Comparison of ENCODE assay signal across 16 cellular contexts in genomic region chr4:147477439-147477838, GRCh38. TPM values are rescaled to one million over a fixed set of nuclear protein-coding genes. Genes with fewer than 3 reads are reported as not detected.
DNase-seq lines count a peak whose midpoint lies in the region; ATAC-seq and TF ChIP-seq lines count a peak whose summit lies in the region.
"Had no signal": no experiment of that assay in that cellular context is flagged by ENCODE, and none has a peak within 500 bp of the region (broad histone marks: within the 10 kb centered on the region; RNA-seq: fewer than 3 reads in every experiment).

No MANE protein-coding gene starts in this region.

- ATAC-seq in GM18502 (IDR thresholded peaks at IDR 0.05; ENCODE audit: poor library complexity, unreplicated experiment): peak; percentile 84
- ATAC-seq in GM21360 (IDR thresholded peaks at IDR 0.05; ENCODE audit: unreplicated experiment): peak; percentile 75
- ATAC-seq in HG02870 (IDR thresholded peaks at IDR 0.05; ENCODE audit: unreplicated experiment): peak; percentile 88
- ATAC-seq in HG03521 (IDR thresholded peaks at IDR 0.05; ENCODE audit: unreplicated experiment): peak; percentile 53
- ATAC-seq: foreskin keratinocyte, K562 had no signal

- H3K27me3 ChIP-seq in dorsolateral prefrontal cortex: peaks cover 0 to 23% (median 4%) of the 10 kb centered on the region in 45 donors
- H3K27me3 ChIP-seq: foreskin keratinocyte had no signal

- no peak for TF ChIP-seq CTCF in dorsolateral prefrontal cortex (IDR thresholded peaks at IDR 0.05 in 54 of 56, conservative IDR thresholded peaks at IDR 0.05 in 2 of 56; ENCODE audit: low read depth in 1 of 56, partially characterized antibody in 56 of 56)

- no peak overlapping the region for H3K4me3 ChIP-seq in dorsolateral prefrontal cortex
- H3K4me3 ChIP-seq: K562 had no signal

- intact Hi-C loops in dorsolateral prefrontal cortex (cut with DNase I): no loop called here

- in situ Hi-C loops in G401 (cut with HindIII; ENCODE audit: low sequenced_read_pairs): no loop called here

- no peak for DNase-seq in NCI-H446 (lab: John Stamatoyannopoulos, UW)
- no peak for DNase-seq in dedifferentiated amniotic fluid mesenchymal stem cell (ENCODE audit: extremely low spot score)
- no peak for DNase-seq in G401 (ENCODE audit: low spot score)
- DNase-seq in dorsolateral prefrontal cortex: no peak
- DNase-seq: activated CD4-positive, alpha-beta T cell treated with anti-CD3 and anti-CD28 coated beads, Interleukin-2, amount 10 ng/mL, durations not matched to agents 7 days and 5 days; activated naive CD4-positive, alpha-beta T cell treated with Interleukin-2 at 50 U/mL for 16 hours; foreskin keratinocyte; midbrain; NCI-H1048; NCI-H774 had no signal

- H3K27ac ChIP-seq in dorsolateral prefrontal cortex: no peak overlapping the region
- H3K27ac ChIP-seq: foreskin keratinocyte had no signal

RNA-seq across cellular contexts. Expression of gene EDNRA, which starts 3.5 kb away (rescaled TPM):
- total RNA-seq in G401 (2014; rRNA removed; shearing (Covaris generic)): not detected in 2 replicates
- 1 to 10 TPM; 1.4 to 7.4 (median 4.0) TPM for total RNA-seq in dorsolateral prefrontal cortex
- total RNA-seq: activated CD4-positive, alpha-beta T cell treated with anti-CD3 and anti-CD28 coated beads, Interleukin-2, amount 10 ng/mL, durations not matched to agents 7 days and 5 days; endothelial cell of umbilical vein; K562 had no signal
